ENCODE assay signal across 8 cellular contexts in the genomic region with DNA sequence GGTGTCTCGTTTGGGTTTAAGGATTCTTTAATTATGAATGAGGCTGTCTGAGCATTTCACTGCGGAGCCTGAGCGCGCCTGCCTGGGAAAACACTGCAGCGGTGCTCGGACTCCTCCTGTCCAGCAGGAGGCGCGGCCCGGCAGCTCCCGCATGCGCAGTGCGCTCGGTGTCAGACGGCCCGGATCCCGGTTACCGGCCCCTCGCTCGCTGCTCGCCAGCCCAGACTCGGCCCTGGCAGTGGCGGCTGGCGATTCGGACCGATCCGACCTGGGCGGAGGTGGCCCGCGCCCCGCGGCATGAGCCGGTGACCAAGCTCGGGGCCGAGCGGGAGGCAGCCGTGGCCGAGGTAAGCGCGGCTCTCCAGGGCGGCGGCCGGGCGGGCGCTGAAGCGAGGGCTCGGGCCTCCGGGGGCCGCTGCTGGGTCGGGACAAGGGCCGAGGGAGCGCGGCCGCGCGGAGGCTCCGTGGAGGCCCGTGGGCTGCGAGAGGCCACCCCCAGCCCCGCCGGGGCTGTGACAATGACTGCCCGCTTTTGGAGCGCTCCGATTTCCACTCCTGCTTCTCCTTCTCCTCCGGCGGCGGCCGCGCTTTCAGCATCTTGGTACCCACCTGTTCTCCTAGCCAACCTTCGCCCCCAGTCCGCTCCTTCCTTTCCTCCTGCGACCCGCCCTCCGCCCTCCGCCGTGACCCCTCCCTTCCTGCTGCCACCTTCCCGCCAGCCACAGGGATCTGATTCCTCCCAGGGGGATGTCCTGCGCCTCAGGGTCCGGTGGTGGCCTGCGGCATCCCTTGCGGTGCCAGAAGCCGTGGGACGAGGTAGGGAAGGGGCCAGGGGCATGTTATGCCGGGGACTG. TPM values are rescaled to one million over a fixed set of nuclear protein-coding genes. Genes with fewer than 3 reads are reported as not detected.
DNase-seq lines count a peak whose midpoint lies in the region; ATAC-seq and TF ChIP-seq lines count a peak whose summit lies in the region.

Gene EXT2 (plus strand): TSS at position 173 of the 854 bp plus-strand sequence. CDS start 12,035 bp downstream, outside the sequence.

- H3K9ac ChIP-seq in SU-DHL-6 (ENCODE audit: low read length) (peak within 1 kb of the TSS; percentile 72), trophoblast cell (ENCODE audit: low read length) (peak within 1 kb of the TSS; percentile 95)

- peak; percentile 84 for DNase-seq in NCI-H1092 treated with DMSO at 0.1 percent for 48 hours (lab: John Stamatoyannopoulos, UW)
- DNase-seq in activated naive CD8-positive, alpha-beta T cell treated with anti-CD3 and anti-CD28 coated beads, Interleukin-2, amount 10 ng/mL, durations not matched to agents 7 days and 5 days: peak; percentile 89
- DNase-seq in Right ventricle myocardium superior: peak; percentile 93
- DNase-seq in trophoblast cell: peak; percentile 89 to 95
- DNase-seq in tibial nerve (ENCODE audit: low spot score in 2 of 2): peak; percentile 72

- H3K36me3 ChIP-seq in SU-DHL-6 (ENCODE audit: low read length) (no peaks in the 10 kb centered on the region; the same call in 1 of the 2 replicates), trophoblast cell (ENCODE audit: control insufficient read depth in 1 of 2, insufficient read depth in 2 of 2, low read length in 2 of 2) (no peaks in the 10 kb centered on the region), tibial nerve (peaks cover 0 to 15% (median 0%) of the 10 kb centered on the region in 3 donors)

- H2AFZ ChIP-seq in SU-DHL-6 (ENCODE audit: low read depth, low read length, severe bottlenecking): peak within 1 kb of the TSS; percentile 94
- peak within 1 kb of the TSS; percentile 77 for H2AFZ ChIP-seq in trophoblast cell (ENCODE audit: insufficient read depth, low read length, poor library complexity)

- no peaks in the 10 kb centered on the region for H3K9me2 ChIP-seq in SU-DHL-6 (replicated peaks; ENCODE audit: insufficient read depth, low read length)

- H3K14ac ChIP-seq in trophoblast cell (ENCODE audit: low read length): peak within 1 kb of the TSS; percentile 72

- H3K27ac ChIP-seq in SU-DHL-6 (ENCODE audit: low read depth, low read length) (no peak within 1 kb of the TSS), trophoblast cell (ENCODE audit: low read depth, low read length) (peak within 1 kb of the TSS; percentile 44), tibial nerve (peak within 1 kb of the TSS in 3 of 4 donors; percentile 70 to 87 (median 75))

- H3K4me1 ChIP-seq in trophoblast cell (ENCODE audit: control insufficient read depth in 1 of 2, insufficient read depth in 2 of 2, low read length in 2 of 2) (peaks cover 4% of the 10 kb centered on the region in 2 experiments), tibial nerve (peaks cover 0 to 34% (median 8%) of the 10 kb centered on the region in 4 donors)

- intact Hi-C loops in Right ventricle myocardium superior (cut with DNase I): no loop called here

- H3K4me1 Mint-ChIP-seq in activated naive CD8-positive, alpha-beta T cell treated with anti-CD3 and anti-CD28 coated beads, Interleukin-2, amount 10 ng/mL, durations not matched to agents 7 days and 5 days: peaks cover 16% of the 10 kb centered on the region

- H3K27ac Mint-ChIP-seq in activated naive CD8-positive, alpha-beta T cell treated with anti-CD3 and anti-CD28 coated beads, Interleukin-2, amount 10 ng/mL, durations not matched to agents 7 days and 5 days: peak within 1 kb of the TSS; percentile 28

- H3K79me2 ChIP-seq in SU-DHL-6 (ENCODE audit: insufficient read depth, low read length) (no peaks in the 10 kb centered on the region), trophoblast cell (ENCODE audit: control insufficient read depth, insufficient read depth, low read length, poor library complexity) (peaks cover 7% of the 10 kb centered on the region)

- H3K9me3 ChIP-seq in SU-DHL-6 (ENCODE audit: insufficient read depth, low read length) (no peaks in the 10 kb centered on the region), trophoblast cell (ENCODE audit: insufficient read depth, low read depth, low read length) (no peaks in the 10 kb centered on the region), tibial nerve (no peaks in the 10 kb centered on the region)

- peak; percentile 29 to 59 for TF ChIP-seq POLR2A in tibial nerve (IDR thresholded peaks at IDR 0.05)

- H3K27me3 Mint-ChIP-seq in activated naive CD8-positive, alpha-beta T cell treated with anti-CD3 and anti-CD28 coated beads, Interleukin-2, amount 10 ng/mL, durations not matched to agents 7 days and 5 days: no peaks in the 10 kb centered on the region

- no peaks in the 10 kb centered on the region for H4K20me1 ChIP-seq in SU-DHL-6 (ENCODE audit: low read depth, low read length)

- TF ChIP-seq EP300 in tibial nerve (IDR thresholded peaks at IDR 0.05): peak in 1 of 2 donors; percentile 67

- no peak within 1 kb of the TSS for H2BK12ac ChIP-seq in trophoblast cell (ENCODE audit: low read length)

- peak within 1 kb of the TSS; percentile 1 for H3K4ac ChIP-seq in trophoblast cell (ENCODE audit: low read depth, low read length)

- H3K9me3 Mint-ChIP-seq in activated naive CD8-positive, alpha-beta T cell treated with anti-CD3 and anti-CD28 coated beads, Interleukin-2, amount 10 ng/mL, durations not matched to agents 7 days and 5 days: no peaks in the 10 kb centered on the region

- peak within 1 kb of the TSS; percentile 72 for H4K12ac ChIP-seq in trophoblast cell (ENCODE audit: low read depth, low read length)

- H2AK5ac ChIP-seq in trophoblast cell (ENCODE audit: low read length): peak within 1 kb of the TSS; percentile 9

- H4K8ac ChIP-seq in trophoblast cell (ENCODE audit: low read depth, low read length): peak within 1 kb of the TSS; percentile 73

- H3K4me3 Mint-ChIP-seq in activated naive CD8-positive, alpha-beta T cell treated with anti-CD3 and anti-CD28 coated beads, Interleukin-2, amount 10 ng/mL, durations not matched to agents 7 days and 5 days: peak within 1 kb of the TSS; percentile 84

- no peak within 1 kb of the TSS for H2BK120ac ChIP-seq in trophoblast cell (ENCODE audit: insufficient read depth, low read length, poor library complexity)

- H3K79me1 ChIP-seq in trophoblast cell (ENCODE audit: low read length): peaks cover 4% of the 10 kb centered on the region

- no peak within 1 kb of the TSS for H3K23ac ChIP-seq in trophoblast cell (ENCODE audit: low read length)

- no CpG with 5 or more reads among the region's 83 CpGs for WGBS in trophoblast cell (ENCODE audit: extremely low coverage, insufficient coverage, insufficient read length)
- 0 to 1% methylated on average over 54 to 58 of the region's 83 CpGs for WGBS in tibial nerve, 2 donors

- H3K18ac ChIP-seq in trophoblast cell (ENCODE audit: low read length): peak within 1 kb of the TSS; percentile 67

- peak; percentile 86 for ATAC-seq in HG02623 (IDR thresholded peaks at IDR 0.05; ENCODE audit: unreplicated experiment)
- ATAC-seq in activated naive CD8-positive, alpha-beta T cell treated with anti-CD3 and anti-CD28 coated beads, Interleukin-2, amount 10 ng/mL, durations not matched to agents 7 days and 5 days (ENCODE audit: low read depth): peak; percentile 94
- peak; percentile 99 for ATAC-seq in Right ventricle myocardium superior (ENCODE audit: poor library complexity)

- H3K27me3 ChIP-seq in SU-DHL-6 (ENCODE audit: low read length): no peaks in the 10 kb centered on the region
- H3K27me3 ChIP-seq in trophoblast cell (ENCODE audit: insufficient read depth, low read length): no peaks in the 10 kb centered on the region
- H3K27me3 ChIP-seq in tibial nerve: no peaks in the 10 kb centered on the region

- H3K4me2 ChIP-seq in SU-DHL-6 (ENCODE audit: low read depth, low read length, poor library complexity, severe bottlenecking) (peak within 1 kb of the TSS; percentile 82), trophoblast cell (ENCODE audit: low read length) (peak within 1 kb of the TSS; percentile 70)

- H3K36me3 Mint-ChIP-seq in activated naive CD8-positive, alpha-beta T cell treated with anti-CD3 and anti-CD28 coated beads, Interleukin-2, amount 10 ng/mL, durations not matched to agents 7 days and 5 days: peaks cover 7% of the 10 kb centered on the region

- H2BK5ac ChIP-seq in trophoblast cell (ENCODE audit: low read depth, low read length, poor library complexity): no peak within 1 kb of the TSS

- POLR2A ChIA-PET in activated naive CD8-positive, alpha-beta T cell treated with anti-CD3 and anti-CD28 coated beads, Interleukin-2, amount 10 ng/mL, durations not matched to agents 7 days and 5 days (lab: Charles Lee): interaction anchor here (0.5 to 1.8 kb wide), 3 partner anchors 9 to 30 kb away, joined by 3 to 6 read pairs (median 4); partner anchors contain the start of gene ACCS

- H3F3A ChIP-seq in SU-DHL-6 (ENCODE audit: insufficient read depth): no peaks in the 10 kb centered on the region

- H3K4me3 ChIP-seq in SU-DHL-6 (ENCODE audit: insufficient read depth, low read length, poor library complexity, severe bottlenecking): peak within 1 kb of the TSS; percentile 77
- peak within 1 kb of the TSS; percentile 100 for H3K4me3 ChIP-seq in trophoblast cell (ENCODE audit: low read depth, low read length)
- H3K4me3 ChIP-seq in tibial nerve: peak within 1 kb of the TSS; percentile 78 to 99 (median 87)

- H4K91ac ChIP-seq in trophoblast cell (ENCODE audit: low read depth, low read length): peak within 1 kb of the TSS; percentile 20

- TF ChIP-seq CTCF in GM12873 (IDR thresholded peaks at IDR 0.05; ENCODE audit: insufficient read depth, low read depth, low read length, missing control alignments) (peak; percentile 90), SU-DHL-6 (IDR thresholded peaks at IDR 0.05; ENCODE audit: insufficient read depth, low read length, poor library complexity, severe bottlenecking) (peak; percentile 82), tibial nerve (IDR thresholded peaks at IDR 0.05) (peak; percentile 82 to 98 (median 91))

RNA-seq across cellular contexts. Expression of gene EXT2, which starts in this region (rescaled TPM):
- 10 to 100 TPM; 26.3 to 28.8 TPM for total RNA-seq in activated naive CD8-positive, alpha-beta T cell treated with anti-CD3 and anti-CD28 coated beads, Interleukin-2, amount 10 ng/mL, durations not matched to agents 7 days and 5 days
- total RNA-seq in Right ventricle myocardium superior (26.1 TPM), tibial nerve (10 to 100 TPM; 69.3 to 80.0 (median 73.1) TPM)
- polyA plus RNA-seq in trophoblast cell (2013): 28.9 and 29.7 TPM in 2 replicates
